ENCODE assay signal across 34 cellular contexts in genomic region chr2:229868794-229869193, GRCh38. TPM values are rescaled to one million over a fixed set of nuclear protein-coding genes. Genes with fewer than 3 reads are reported as not detected.
DNase-seq lines count a peak whose midpoint lies in the region; ATAC-seq, FAIRE-seq and TF ChIP-seq lines count a peak whose summit lies in the region.
"Had no signal": no experiment of that assay in that cellular context is flagged by ENCODE, and none has a peak within 500 bp of the region (broad histone marks: within the 10 kb centered on the region; RNA-seq: fewer than 3 reads in every experiment).

No MANE protein-coding gene starts in this region.

- peaks cover 86% of the 10 kb centered on the region for H4K20me1 ChIP-seq in astrocyte (ENCODE audit: insufficient read depth, low read length)

- no peak overlapping the region for H3K27ac ChIP-seq in CD4-positive, alpha-beta T cell (ENCODE audit: low read depth, low read length)
- H3K27ac ChIP-seq in astrocyte (ENCODE audit: low read depth, low read length), result no peak overlapping the region
- H3K27ac ChIP-seq: A549, heart right ventricle, lower lobe of right lung, right lobe of liver, tibial nerve had no signal

- H3K9me3 Mint-ChIP-seq in CD4-positive, alpha-beta T cell, result no peaks in the 10 kb centered on the region
- H3K9me3 Mint-ChIP-seq in astrocyte (ENCODE audit: unreplicated experiment), result no peaks in the 10 kb centered on the region
- no peaks in the 10 kb centered on the region for H3K9me3 Mint-ChIP-seq in stimulated activated memory B cell treated with anti-CD40 and anti-IgM and Interleukin-4, amounts not matched to agents 10 μg/mL and 1 μg/mL and 100 μg/mL, for 72 hours
- H3K9me3 Mint-ChIP-seq: activated CD4-positive, alpha-beta memory T cell treated with anti-CD3 and anti-CD28 coated beads, Interleukin-2, amount 10 ng/mL, durations not matched to agents 7 days and 5 days; activated T-helper 2 cell treated with anti-CD3 and anti-CD28 coated beads, Interferon-gamma antibody, Interleukin-2, Interleukin-4, amounts not matched to agents 10 μg/mL and 5 μg/mL and 100 μg/mL, durations not matched to agents 14 hours and 24 hours and 36 hours; CD8-positive, alpha-beta T cell had no signal

- peaks cover 6% of the 10 kb centered on the region for H3K36me3 ChIP-seq in astrocyte (ENCODE audit: insufficient read depth, low read length)
- H3K36me3 ChIP-seq: right lobe of liver had no signal

- H3K27me3 ChIP-seq in CD4-positive, alpha-beta T cell (ENCODE audit: control insufficient read depth, insufficient read depth, low read length), result no peaks in the 10 kb centered on the region
- H3K27me3 ChIP-seq in astrocyte (ENCODE audit: insufficient read depth, low read length), result no peaks in the 10 kb centered on the region
- H3K27me3 ChIP-seq: heart right ventricle, MG63, right lobe of liver, tibial nerve had no signal

- intact Hi-C loops in CD4-positive, alpha-beta T cell (cut with DNase I, micrococcal nuclease), result no loop called here

- no peak for TF ChIP-seq CTCF in CD4-positive, alpha-beta T cell (IDR thresholded peaks at IDR 0.05)
- TF ChIP-seq CTCF in astrocyte (IDR thresholded peaks at IDR 0.05; ENCODE audit: insufficient read depth, low read depth, low read length), result no peak

- H3K79me2 ChIP-seq in astrocyte (ENCODE audit: insufficient read depth, low read length), result peaks cover 99% of the 10 kb centered on the region

- H3K27ac Mint-ChIP-seq in CD4-positive, alpha-beta T cell, result peak overlapping the region; percentile 64
- no peak overlapping the region for H3K27ac Mint-ChIP-seq in astrocyte (ENCODE audit: unreplicated experiment)
- no peak overlapping the region for H3K27ac Mint-ChIP-seq in stimulated activated memory B cell treated with anti-CD40 and anti-IgM and Interleukin-4, amounts not matched to agents 10 μg/mL and 1 μg/mL and 100 μg/mL, for 72 hours
- H3K27ac Mint-ChIP-seq: activated CD4-positive, alpha-beta memory T cell treated with anti-CD3 and anti-CD28 coated beads, Interleukin-2, amount 10 ng/mL, durations not matched to agents 7 days and 5 days; activated naive CD8-positive, alpha-beta T cell; activated T-helper 2 cell treated with anti-CD3 and anti-CD28 coated beads, Interferon-gamma antibody, Interleukin-2, Interleukin-4, amounts not matched to agents 10 μg/mL and 5 μg/mL and 100 μg/mL, durations not matched to agents 14 hours and 24 hours and 36 hours had no signal

- no peaks in the 10 kb centered on the region for H3K9me3 ChIP-seq in CD4-positive, alpha-beta T cell (ENCODE audit: control insufficient read depth, low read length)
- no peaks in the 10 kb centered on the region for H3K9me3 ChIP-seq in astrocyte (ENCODE audit: insufficient read depth, low read depth, low read length)
- H3K9me3 ChIP-seq: A549, heart right ventricle, lower lobe of right lung, MG63, mucosa of descending colon, right lobe of liver, tibial nerve had no signal

- peaks cover 71% of the 10 kb centered on the region for H3K36me3 Mint-ChIP-seq in CD4-positive, alpha-beta T cell (ENCODE audit: low read depth)
- peaks cover 11% of the 10 kb centered on the region for H3K36me3 Mint-ChIP-seq in astrocyte (ENCODE audit: low read depth, unreplicated experiment)
- peaks cover 45% of the 10 kb centered on the region for H3K36me3 Mint-ChIP-seq in stimulated activated memory B cell treated with anti-CD40 and anti-IgM and Interleukin-4, amounts not matched to agents 10 μg/mL and 1 μg/mL and 100 μg/mL, for 72 hours

- H2AFZ ChIP-seq in astrocyte (ENCODE audit: low read depth, low read length), result no peak overlapping the region

- no peaks in the 10 kb centered on the region for H3K27me3 Mint-ChIP-seq in CD4-positive, alpha-beta T cell
- no peaks in the 10 kb centered on the region for H3K27me3 Mint-ChIP-seq in astrocyte (ENCODE audit: low read depth, unreplicated experiment)
- H3K27me3 Mint-ChIP-seq in stimulated activated memory B cell treated with anti-CD40 and anti-IgM and Interleukin-4, amounts not matched to agents 10 μg/mL and 1 μg/mL and 100 μg/mL, for 72 hours, result no peaks in the 10 kb centered on the region
- H3K27me3 Mint-ChIP-seq: activated CD4-positive, alpha-beta memory T cell treated with anti-CD3 and anti-CD28 coated beads, Interleukin-2, amount 10 ng/mL, durations not matched to agents 7 days and 5 days; activated naive CD8-positive, alpha-beta T cell had no signal

- H3K4me1 ChIP-seq in astrocyte (ENCODE audit: insufficient read depth, low read length), result no peaks in the 10 kb centered on the region

- no peak overlapping the region for H3K9ac ChIP-seq in astrocyte (ENCODE audit: low read length)

- CTCF ChIA-PET in CD4-positive, alpha-beta T cell (lab: Charles Lee), result no interaction called here

- H3K4me3 ChIP-seq in astrocyte (ENCODE audit: insufficient read depth, low read depth, low read length), result no peak overlapping the region
- H3K4me3 ChIP-seq: A549, heart right ventricle, lower lobe of right lung, MG63, mucosa of descending colon, right lobe of liver, tibial nerve had no signal

- no peak for ATAC-seq in CD4-positive, alpha-beta T cell (ENCODE audit: poor library complexity)
- ATAC-seq in HG02870 (IDR thresholded peaks at IDR 0.05; ENCODE audit: unreplicated experiment), result peak; percentile 3
- ATAC-seq in HG02571 (IDR thresholded peaks at IDR 0.05; ENCODE audit: unreplicated experiment), result no peak
- no peak for ATAC-seq in stimulated activated memory B cell treated with anti-CD40 and anti-IgM and Interleukin-4, amounts not matched to agents 10 μg/mL and 1 μg/mL and 100 μg/mL, for 72 hours
- ATAC-seq: A549; CD8-positive, alpha-beta T cell; heart right ventricle; lower lobe of right lung; mucosa of descending colon had no signal

- H3K4me1 Mint-ChIP-seq in CD4-positive, alpha-beta T cell (ENCODE audit: low read depth), result peaks cover 81% of the 10 kb centered on the region
- H3K4me1 Mint-ChIP-seq in astrocyte (ENCODE audit: low read depth, unreplicated experiment), result peaks cover 20% of the 10 kb centered on the region
- H3K4me1 Mint-ChIP-seq in stimulated activated memory B cell treated with anti-CD40 and anti-IgM and Interleukin-4, amounts not matched to agents 10 μg/mL and 1 μg/mL and 100 μg/mL, for 72 hours, result peaks cover 51% of the 10 kb centered on the region

- no peak for DNase-seq in CD4-positive, alpha-beta T cell
- no peak for DNase-seq in astrocyte (ENCODE audit: low read depth)
- peak; percentile 53 for DNase-seq in myocyte (ENCODE audit: low read depth)
- DNase-seq in C1 segment of cervical spinal cord (lab: John Stamatoyannopoulos, UW), result no peak
- no peak for DNase-seq in NCI-H82 (lab: John Stamatoyannopoulos, UW)
- DNase-seq: activated CD4-positive, alpha-beta memory T cell treated with anti-CD3 and anti-CD28 coated beads, Interleukin-2, amount 10 ng/mL, durations not matched to agents 7 days and 5 days; activated CD8-positive, alpha-beta memory T cell treated with anti-CD3 and anti-CD28 coated beads, Interleukin-2, amount 50 U/mL, for 48 hours; CD8-positive, alpha-beta T cell; effector CD8-positive, alpha-beta T cell; foreskin fibroblast; heart right ventricle; KBM-7; kidney glomerular epithelial cell; lower lobe of right lung; MG63; mucosa of descending colon; NCI-H1105 treated with DMSO at 0.1 percent for 48 hours; NCI-H187 treated with DMSO at 0.1 percent for 48 hours; NCI-H2171 treated with DMSO at 0.1 percent for 48 hours; NK-92 treated with Interleukin-12 subunit alpha and Interleukin-12 subunit beta, amount 100 ng/mL, for 24 hours; posterior cingulate gyrus; right lobe of liver; Right ventricle myocardium superior; stimulated activated CD4-positive, alpha-beta T cell treated with anti-CD3 and anti-CD28 coated beads, Interleukin-4, amount 100 ng/mL, for 24 hours; T-helper 2 cell had no signal

- peak overlapping the region; percentile 17 for H3K4me3 Mint-ChIP-seq in CD4-positive, alpha-beta T cell
- H3K4me3 Mint-ChIP-seq in astrocyte (ENCODE audit: unreplicated experiment), result no peak overlapping the region
- no peak overlapping the region for H3K4me3 Mint-ChIP-seq in stimulated activated memory B cell treated with anti-CD40 and anti-IgM and Interleukin-4, amounts not matched to agents 10 μg/mL and 1 μg/mL and 100 μg/mL, for 72 hours
- H3K4me3 Mint-ChIP-seq: activated CD4-positive, alpha-beta memory T cell treated with anti-CD3 and anti-CD28 coated beads, Interleukin-2, amount 10 ng/mL, durations not matched to agents 7 days and 5 days; activated naive CD8-positive, alpha-beta T cell; CD8-positive, alpha-beta T cell had no signal

- H3K4me2 ChIP-seq in astrocyte (ENCODE audit: low read length), result no peak overlapping the region
- H3K4me2 ChIP-seq: A549 had no signal

- POLR2A ChIA-PET in CD4-positive, alpha-beta T cell (lab: Charles Lee), result no interaction called here

- FAIRE-seq in astrocyte (lab: Jason Lieb, UNC), result peak; percentile 5
- FAIRE-seq: A549, colon, HTR-8/SVneo had no signal

RNA-seq across cellular contexts. Expression of gene TRIP12, which starts 53.0 kb away (rescaled TPM):
- total RNA-seq in CD4-positive, alpha-beta T cell, result 100 to 1,000 TPM; 151 to 178 TPM
- total RNA-seq in astrocyte (366 and 379 TPM in 2 replicates), myocyte (167 and 173 TPM in 2 replicates)
- 91.2 TPM for polyA plus RNA-seq in myocyte (2012)

RNA-seq across cellular contexts. Expression of gene FBXO36, which starts 53.5 kb away (rescaled TPM):
- total RNA-seq in CD4-positive, alpha-beta T cell, result under 1 TPM; 0.52 to 0.84 TPM
- total RNA-seq in astrocyte, result 1.9 and 2.8 TPM in 2 replicates
- total RNA-seq in myocyte, result 1.5 and 2.1 TPM in 2 replicates
- polyA plus RNA-seq in myocyte (2012), result 2.2 TPM
